In genomic region chr14:94879504-94879903, GRCh38 we compare ENCODE assay signal across 9 cellular contexts.
"Had no signal": no experiment of that assay in that cellular context is flagged by ENCODE, and none has a peak within 500 bp of the region (broad histone marks: within the 10 kb centered on the region; RNA-seq: fewer than 3 reads in every experiment).

No MANE protein-coding gene starts in this region.

- H3K36me3 Mint-ChIP-seq: IgD-negative memory B cell had no signal

- H2AFZ ChIP-seq: GM23248 had no signal

- H3K4me1 Mint-ChIP-seq: IgD-negative memory B cell had no signal

- H3K36me3 ChIP-seq: HAP-1 had no signal

- H3K27ac Mint-ChIP-seq: HFFc6, IgD-negative memory B cell had no signal

- ATAC-seq: HCT116 had no signal

- H3K4me1 ChIP-seq: HAP-1 had no signal

- FAIRE-seq: HTR-8/SVneo had no signal

- H3K9me3 ChIP-seq: HAP-1 had no signal

- H3K9ac ChIP-seq: GM23248 had no signal

- H3K4me3 Mint-ChIP-seq: HFFc6, IgD-negative memory B cell had no signal

- H3K27ac ChIP-seq: GM23248 had no signal

- H3K4me3 ChIP-seq: GM23248, HAP-1 had no signal

- DNase-seq: GM23248, GOT3, H7, HFFc6, KG1 had no signal
